ENCODE assay signal across 1 cellular context in the genomic region with DNA sequence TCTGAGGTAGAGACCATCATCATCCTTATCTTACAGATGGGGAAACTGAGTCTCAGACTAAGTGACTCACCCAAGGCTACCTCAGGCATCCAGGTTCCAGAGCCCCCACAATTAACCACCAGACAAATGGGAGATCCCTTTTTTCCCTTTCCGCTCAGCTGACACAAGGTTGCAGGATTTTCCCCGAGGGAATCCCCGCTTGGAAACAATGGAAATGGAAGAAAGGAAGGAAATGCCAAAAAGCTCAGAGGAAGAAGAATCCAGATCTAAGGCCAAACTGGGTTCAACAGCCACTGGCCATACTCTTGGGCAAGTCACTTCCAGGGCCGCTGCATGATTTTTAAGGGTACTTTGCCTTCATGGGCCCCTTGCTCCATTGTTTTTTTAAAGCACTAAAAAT.
TF ChIP-seq lines count a peak whose summit lies in the region.

No MANE protein-coding gene starts in this region.

TF ChIP-seq in neural cell, 6 proteins besides CTCF, POLR2A, EP300 and RAD21:
- no peak for TF ChIP-seq MXI1 (conservative IDR thresholded peaks at IDR 0.05; ENCODE audit: poor library complexity, severe bottlenecking)
- no peak for TF ChIP-seq REST (IDR thresholded peaks at IDR 0.05; ENCODE audit: borderline replicate concordance)
- TF ChIP-seq POLR2AphosphoS5 (IDR thresholded peaks at IDR 0.05): no peak
- TF ChIP-seq SMC3 (conservative IDR thresholded peaks at IDR 0.05; ENCODE audit: poor library complexity): no peak
- TF ChIP-seq EZH2 (IDR thresholded peaks at IDR 0.05; ENCODE audit: borderline replicate concordance, insufficient read depth, low read length, poor library complexity, severe bottlenecking): no peak
- TF ChIP-seq TAF1 (IDR thresholded peaks at IDR 0.05; ENCODE audit: low read depth): no peak
TF ChIP-seq in neural cell: peak in this region for 0.
